Comparison of ENCODE assay signal across 8 cellular contexts in the genomic region with DNA sequence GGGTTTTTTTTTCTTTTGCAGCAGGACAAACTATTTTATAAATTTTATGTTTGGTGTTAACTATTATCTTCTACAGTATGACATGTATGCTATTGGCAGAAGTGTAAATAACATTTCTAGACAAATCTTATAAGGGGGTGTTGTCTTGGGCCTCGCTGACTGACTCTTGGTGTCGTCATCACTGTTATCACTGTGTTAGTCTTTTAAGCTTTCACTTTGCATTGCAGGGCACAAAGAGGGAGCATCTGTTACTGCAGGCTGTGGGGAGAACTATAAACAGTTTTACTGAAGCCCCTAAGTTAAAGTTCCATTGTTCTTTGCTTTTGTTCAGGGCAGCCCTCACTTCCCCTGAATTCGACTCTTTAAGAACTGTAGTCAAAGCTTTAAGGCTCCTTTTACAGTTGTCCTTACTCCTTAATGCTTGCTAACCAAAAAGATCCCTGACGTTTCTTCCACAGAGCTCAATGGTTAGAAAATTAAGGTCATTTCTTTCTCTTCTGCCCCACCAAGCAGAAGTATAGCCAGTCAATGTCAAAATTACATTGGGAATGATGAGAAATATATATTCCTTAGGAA.
DNase-seq lines count a peak whose midpoint lies in the region; ATAC-seq, FAIRE-seq and TF ChIP-seq lines count a peak whose summit lies in the region.

No MANE protein-coding gene starts in this region.

- no peaks in the 10 kb centered on the region for H4K20me1 ChIP-seq in neural progenitor cell (ENCODE audit: low read depth)

- no peak overlapping the region for H3K9ac ChIP-seq in neural progenitor cell

- H3K79me2 ChIP-seq in neural progenitor cell (ENCODE audit: low read depth): no peaks in the 10 kb centered on the region

- intact Hi-C loops in adrenal gland (cut with DNase I): loop anchor here in 1 of 2 donors (5.0 kb wide), 1 partner anchor 179 kb away; no protein-coding TSS in a partner anchor
- intact Hi-C loops in breast epithelium (cut with DNase I; ENCODE audit: low total_unique reads): no loop called here

- H3K36me3 ChIP-seq in neural progenitor cell: no peaks in the 10 kb centered on the region
- no peaks in the 10 kb centered on the region for H3K36me3 ChIP-seq in adrenal gland (replicated peaks in 1 of 2)
- no peaks in the 10 kb centered on the region for H3K36me3 ChIP-seq in breast epithelium

- H3K27me3 ChIP-seq in neural progenitor cell: no peaks in the 10 kb centered on the region
- H3K27me3 ChIP-seq in adrenal gland: no peaks in the 10 kb centered on the region
- no peaks in the 10 kb centered on the region for H3K27me3 ChIP-seq in breast epithelium

- TF ChIP-seq CTCF in choroid plexus epithelial cell (conservative IDR thresholded peaks at IDR 0.05; ENCODE audit: low read depth, low read length) (peak; percentile 7), neural progenitor cell (IDR thresholded peaks at IDR 0.05) (no peak), adrenal gland (IDR thresholded peaks at IDR 0.05) (no peak), breast epithelium (IDR thresholded peaks at IDR 0.05) (no peak)

- peaks cover 7% of the 10 kb centered on the region for H3F3A ChIP-seq in neural progenitor cell (ENCODE audit: low read depth)

- DNase-seq in GM12892 (ENCODE audit: insufficient read length): no peak
- peak; percentile 84 for DNase-seq in choroid plexus epithelial cell (ENCODE audit: low read depth)
- peak; percentile 21 for DNase-seq in neural progenitor cell (ENCODE audit: low spot score)
- no peak for DNase-seq in epidermal melanocyte (ENCODE audit: insufficient read length, low spot score)
- no peak for DNase-seq in GDM1 (lab: John Stamatoyannopoulos, UW)
- DNase-seq in adrenal gland: no peak
- DNase-seq in breast epithelium (ENCODE audit: low spot score in 2 of 2): no peak

- peak; percentile 76 for FAIRE-seq in GM12892 (lab: Jason Lieb, UNC)

- H3K36me3 Mint-ChIP-seq in neural progenitor cell: no peaks in the 10 kb centered on the region

- no peak for TF ChIP-seq POLR2A in GM12892 (IDR thresholded peaks at IDR 0.05; ENCODE audit: low read depth, low read length)
- no peak for TF ChIP-seq POLR2A in adrenal gland (IDR thresholded peaks at IDR 0.05)
- TF ChIP-seq POLR2A in breast epithelium (IDR thresholded peaks at IDR 0.05): no peak

- H3K4me1 ChIP-seq in neural progenitor cell: peaks cover 16% of the 10 kb centered on the region
- peaks cover 0 to 8% of the 10 kb centered on the region in 2 donors for H3K4me1 ChIP-seq in adrenal gland (replicated peaks in 1 of 2)
- H3K4me1 ChIP-seq in breast epithelium: no peaks in the 10 kb centered on the region

- H3K27me3 Mint-ChIP-seq in neural progenitor cell (ENCODE audit: insufficient read depth, low read depth): peaks cover 3% of the 10 kb centered on the region

- peak overlapping the region; percentile 67 for H3K4me2 ChIP-seq in neural progenitor cell

- peak overlapping the region; percentile 35 for H3K4me3 ChIP-seq in choroid plexus epithelial cell (ENCODE audit: low read depth, low read length)
- H3K4me3 ChIP-seq in neural progenitor cell: peak overlapping the region; percentile 26
- no peak overlapping the region for H3K4me3 ChIP-seq in adrenal gland
- no peak overlapping the region for H3K4me3 ChIP-seq in breast epithelium

- H3K4me1 Mint-ChIP-seq in neural progenitor cell: peaks cover 17% of the 10 kb centered on the region

- peak overlapping the region; percentile 18 for H3K4me3 Mint-ChIP-seq in neural progenitor cell

- no peak overlapping the region for H3K27ac Mint-ChIP-seq in neural progenitor cell

- peak; percentile 76 for ATAC-seq in HG03439 (IDR thresholded peaks at IDR 0.05; ENCODE audit: unreplicated experiment)

- 11 to 37% (median 29%) methylated on average over 4 of the region's 4 CpGs for WGBS in adrenal gland, 4 donors

- H3K27ac ChIP-seq in neural progenitor cell (no peak overlapping the region), adrenal gland (no peak overlapping the region), breast epithelium (no peak overlapping the region)

- peak overlapping the region; percentile 89 for H2AFZ ChIP-seq in neural progenitor cell (replicated peaks)

- H3K9me3 ChIP-seq in neural progenitor cell (ENCODE audit: low read depth) (no peaks in the 10 kb centered on the region), adrenal gland (replicated peaks in 1 of 3) (no peaks in the 10 kb centered on the region), breast epithelium (no peaks in the 10 kb centered on the region)

- no peaks in the 10 kb centered on the region for H3K9me3 Mint-ChIP-seq in neural progenitor cell

Comparison
In these comparisons a context has a peak if more than half of its experiments do, and no peak if none do; other contexts are left out.
1. DNase-seq: peak in choroid plexus epithelial cell (single experiment) and neural progenitor cell (single experiment); none in GM12892 (single experiment), epidermal melanocyte (single experiment), GDM1 (single experiment), adrenal gland (0 of 7) and breast epithelium (0 of 2).
2. H3K4me3 ChIP-seq: peak in choroid plexus epithelial cell (single experiment) and neural progenitor cell (single experiment); none in adrenal gland (0 of 4) and breast epithelium (0 of 3).